22 cellular contexts compared by ENCODE assay signal in the genomic region with DNA sequence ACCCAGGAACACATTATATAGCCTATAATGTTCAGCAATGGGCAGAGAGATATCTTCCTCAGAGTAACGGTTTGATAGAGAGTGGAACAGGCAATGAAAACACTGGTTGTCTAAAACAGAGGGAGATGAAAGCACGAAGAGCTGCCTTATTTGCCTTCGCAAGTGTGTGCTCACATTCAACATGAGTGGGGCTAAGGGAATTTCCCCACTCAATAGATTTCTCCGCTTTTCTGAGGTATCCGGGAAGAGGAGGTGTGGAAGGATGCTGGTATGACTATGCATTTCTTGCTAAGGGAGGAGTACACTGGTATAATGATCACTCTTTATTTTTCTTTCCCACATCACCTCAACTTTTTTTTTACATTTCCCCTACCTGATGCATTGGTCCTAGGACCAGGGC. TPM values are rescaled to one million over a fixed set of nuclear protein-coding genes. Genes with fewer than 3 reads are reported as not detected.
DNase-seq lines count a peak whose midpoint lies in the region; ATAC-seq, FAIRE-seq and TF ChIP-seq lines count a peak whose summit lies in the region.
"Had no signal": no experiment of that assay in that cellular context is flagged by ENCODE, and none has a peak within 500 bp of the region (broad histone marks: within the 10 kb centered on the region; RNA-seq: fewer than 3 reads in every experiment).

No MANE protein-coding gene starts in this region.

- H3K27me3 Mint-ChIP-seq in activated T-cell treated with anti-CD3 and anti-CD28 coated beads, Interleukin-2, amount 50 U/mL, for 24 hours: peaks cover 36% of the 10 kb centered on the region
- no peaks in the 10 kb centered on the region for H3K27me3 Mint-ChIP-seq in CD8-positive, alpha-beta T cell (ENCODE audit: low read depth)
- H3K27me3 Mint-ChIP-seq in naive B cell: peaks cover 0 to 7% (median 0%) of the 10 kb centered on the region in 3 donors

- DNase-seq in activated T-cell treated with anti-CD3 and anti-CD28 coated beads, Interleukin-2, amount 50 U/mL, for 24 hours: no peak
- no peak for DNase-seq in activated T-cell treated with anti-CD3 and anti-CD28 coated beads, Interleukin-2, amount 50 U/mL, for 48 hours
- no peak for DNase-seq in CD8-positive, alpha-beta T cell
- no peak for DNase-seq in naive B cell
- DNase-seq in suprapubic skin (ENCODE audit: low spot score in 2 of 2): no peak
- DNase-seq in GM12891 (ENCODE audit: insufficient read length, low spot score): no peak
- DNase-seq: BE2C; EL; GF-D8; NCI-H1694; NCI-H2081; NCI-H2171; NCI-H345; NCI-H524; NCI-H774; NK-92 treated with Interleukin-12 subunit alpha and Interleukin-12 subunit beta, amount 100 ng/mL, for 24 hours; Peyer's patch; SJCRH30 had no signal

- H3K79me2 ChIP-seq in SU-DHL-6 (ENCODE audit: insufficient read depth, low read length): no peaks in the 10 kb centered on the region

- H3K4me1 ChIP-seq in CD8-positive, alpha-beta T cell (ENCODE audit: insufficient read depth, low read length): peaks cover 23% of the 10 kb centered on the region
- no peaks in the 10 kb centered on the region for H3K4me1 ChIP-seq in suprapubic skin
- H3K4me1 ChIP-seq: A549, BE2C, Peyer's patch, SJCRH30 had no signal

- no peak overlapping the region for H3K27ac ChIP-seq in CD8-positive, alpha-beta T cell (ENCODE audit: low read depth, low read length)
- peak overlapping the region; percentile 48 for H3K27ac ChIP-seq in SU-DHL-6 (ENCODE audit: low read depth, low read length)
- H3K27ac ChIP-seq in suprapubic skin: no peak overlapping the region
- H3K27ac ChIP-seq: A549, Peyer's patch, SJCRH30 had no signal

- TF ChIP-seq POLR2A in suprapubic skin (IDR thresholded peaks at IDR 0.05): no peak
- TF ChIP-seq POLR2A in GM12891 (IDR thresholded peaks at IDR 0.05; ENCODE audit: low read depth, low read length): no peak

- H4K20me1 ChIP-seq in SU-DHL-6 (ENCODE audit: low read depth, low read length): no peaks in the 10 kb centered on the region

- H3K36me3 ChIP-seq in CD8-positive, alpha-beta T cell (ENCODE audit: insufficient read depth, low read length): no peaks in the 10 kb centered on the region
- H3K36me3 ChIP-seq in SU-DHL-6 (ENCODE audit: low read length) (no peaks in the 10 kb centered on the region), suprapubic skin (no peaks in the 10 kb centered on the region)
- H3K36me3 ChIP-seq: BE2C, Peyer's patch, SJCRH30 had no signal

- FAIRE-seq in GM12891 (lab: Jason Lieb, UNC): no peak
- FAIRE-seq: A549, H54 had no signal

- no peak for TF ChIP-seq CTCF in CD8-positive, alpha-beta T cell (IDR thresholded peaks at IDR 0.05)
- no peak for TF ChIP-seq CTCF in SU-DHL-6 (IDR thresholded peaks at IDR 0.05; ENCODE audit: insufficient read depth, low read length, poor library complexity, severe bottlenecking)
- no peak for TF ChIP-seq CTCF in suprapubic skin (IDR thresholded peaks at IDR 0.05)

- peaks cover 17% of the 10 kb centered on the region for H3K9me3 Mint-ChIP-seq in activated T-cell treated with anti-CD3 and anti-CD28 coated beads, Interleukin-2, amount 50 U/mL, for 24 hours
- peaks cover 9% of the 10 kb centered on the region for H3K9me3 Mint-ChIP-seq in CD8-positive, alpha-beta T cell
- H3K9me3 Mint-ChIP-seq in naive B cell: peaks cover 0 to 25% (median 21%) of the 10 kb centered on the region in 7 donors

- no peaks in the 10 kb centered on the region for H3K9me2 ChIP-seq in SU-DHL-6 (replicated peaks; ENCODE audit: insufficient read depth, low read length)

- peaks cover 44% of the 10 kb centered on the region for H3K4me1 Mint-ChIP-seq in activated T-cell treated with anti-CD3 and anti-CD28 coated beads, Interleukin-2, amount 50 U/mL, for 24 hours (ENCODE audit: low read depth)
- peaks cover 34% of the 10 kb centered on the region for H3K4me1 Mint-ChIP-seq in CD8-positive, alpha-beta T cell (ENCODE audit: low read depth)
- H3K4me1 Mint-ChIP-seq in naive B cell: peaks cover 25 to 46% (median 32%) of the 10 kb centered on the region in 3 donors

- no peaks in the 10 kb centered on the region for H3K9me3 ChIP-seq in CD8-positive, alpha-beta T cell (ENCODE audit: low read length)
- no peaks in the 10 kb centered on the region; the same call in 1 of the 2 replicates for H3K9me3 ChIP-seq in SU-DHL-6 (ENCODE audit: insufficient read depth, low read length)
- no peaks in the 10 kb centered on the region for H3K9me3 ChIP-seq in suprapubic skin
- H3K9me3 ChIP-seq: BE2C, Peyer's patch, SJCRH30 had no signal

- CTCF ChIA-PET in CD8-positive, alpha-beta T cell (lab: Charles Lee): no interaction called here

- no peak for ATAC-seq in CD8-positive, alpha-beta T cell
- ATAC-seq in naive B cell (ENCODE audit: low read depth in 2 of 2): no peak
- ATAC-seq: A549 had no signal

- H2AFZ ChIP-seq in SU-DHL-6 (ENCODE audit: low read depth, low read length, severe bottlenecking): no peak overlapping the region

- no peak overlapping the region for H3K4me3 ChIP-seq in CD8-positive, alpha-beta T cell (ENCODE audit: low read depth, low read length)
- H3K4me3 ChIP-seq in SU-DHL-6 (ENCODE audit: insufficient read depth, low read length, poor library complexity, severe bottlenecking) (no peak overlapping the region), suprapubic skin (no peak overlapping the region)
- H3K4me3 ChIP-seq: A549, Peyer's patch, SJCRH30 had no signal

- H3K27me3 ChIP-seq in CD8-positive, alpha-beta T cell (ENCODE audit: insufficient read depth, low read length): no peaks in the 10 kb centered on the region
- H3K27me3 ChIP-seq in SU-DHL-6 (ENCODE audit: low read length) (no peaks in the 10 kb centered on the region), suprapubic skin (no peaks in the 10 kb centered on the region)
- H3K27me3 ChIP-seq: BE2C, Peyer's patch, SJCRH30 had no signal

- POLR2A ChIA-PET in CD8-positive, alpha-beta T cell (lab: Charles Lee): no interaction called here

- H3K4me3 Mint-ChIP-seq in activated T-cell treated with anti-CD3 and anti-CD28 coated beads, Interleukin-2, amount 50 U/mL, for 24 hours: no peak overlapping the region
- H3K4me3 Mint-ChIP-seq in CD8-positive, alpha-beta T cell: no peak overlapping the region
- H3K4me3 Mint-ChIP-seq in naive B cell: peak overlapping the region in 6 of 8 donors; percentile 8 to 73 (median 36)

- TF ChIP-seq EP300 in suprapubic skin (IDR thresholded peaks at IDR 0.05): no peak

- intact Hi-C loops in CD8-positive, alpha-beta T cell (cut with DNase I, micrococcal nuclease): no loop called here

- no peaks in the 10 kb centered on the region for H3F3A ChIP-seq in SU-DHL-6 (ENCODE audit: insufficient read depth)

- H3K36me3 Mint-ChIP-seq in activated T-cell treated with anti-CD3 and anti-CD28 coated beads, Interleukin-2, amount 50 U/mL, for 24 hours (ENCODE audit: low read depth): peaks cover 36% of the 10 kb centered on the region
- peaks cover 32% of the 10 kb centered on the region for H3K36me3 Mint-ChIP-seq in CD8-positive, alpha-beta T cell
- H3K36me3 Mint-ChIP-seq in naive B cell: peaks cover 0 to 12% of the 10 kb centered on the region in 2 donors

- WGBS in suprapubic skin: 92% methylated on average over 5 of the region's 5 CpGs

- H3K27ac Mint-ChIP-seq in activated T-cell treated with anti-CD3 and anti-CD28 coated beads, Interleukin-2, amount 50 U/mL, for 24 hours: peak overlapping the region; percentile 51
- H3K27ac Mint-ChIP-seq in CD8-positive, alpha-beta T cell: peak overlapping the region; percentile 49
- no peak overlapping the region for H3K27ac Mint-ChIP-seq in naive B cell

- no peak overlapping the region for H3K4me2 ChIP-seq in SU-DHL-6 (ENCODE audit: low read depth, low read length, poor library complexity, severe bottlenecking)
- H3K4me2 ChIP-seq: A549 had no signal

- H3K9ac ChIP-seq in SU-DHL-6 (ENCODE audit: low read length): no peak overlapping the region

TF ChIP-seq in GM12891, 5 proteins besides CTCF, POLR2A, EP300 and RAD21:
- TF ChIP-seq TAF1 (IDR thresholded peaks at IDR 0.05; ENCODE audit: low read depth, low read length) (no peak), POLR2AphosphoS5 (IDR thresholded peaks at IDR 0.05; ENCODE audit: low read depth, low read length) (no peak), POU2F2 (IDR thresholded peaks at IDR 0.05; ENCODE audit: low read depth, low read length) (no peak), SPI1 (IDR thresholded peaks at IDR 0.05; ENCODE audit: low read depth, low read length) (no peak), PAX5 (IDR thresholded peaks at IDR 0.05; ENCODE audit: insufficient read depth, low read length, severe bottlenecking) (no peak)

RNA-seq across cellular contexts. Expression of a gene that starts 7.8 kb away (rescaled TPM):
- not detected for total RNA-seq in CD8-positive, alpha-beta T cell
- polyA plus RNA-seq in naive B cell (ENCODE audit: low read depth in 6 of 6): under 1 TPM; 0.16 to 0.52 (median 0.25) TPM
- total RNA-seq in suprapubic skin: under 1 TPM in 1 of 4 donors, not detected in 3; 0.18 TPM
- 0.09 TPM for polyA plus RNA-seq in GM12891 (2012; ENCODE audit: low read depth, missing spikeins)
- total RNA-seq: MCF 10A, SJCRH30 had no signal
- polyA plus RNA-seq: A549 had no signal

RNA-seq across cellular contexts. Expression of a gene that starts 27.4 kb away (rescaled TPM):
- total RNA-seq in CD8-positive, alpha-beta T cell: under 1 TPM in 1 of 2 experiments, not detected in 1; 0.25 TPM
- under 1 TPM in 2 of 6 donors, not detected in 4; 0.16 to 0.39 TPM for polyA plus RNA-seq in naive B cell (ENCODE audit: low read depth in 6 of 6)
- 1 to 10 TPM; 1.7 to 2.7 (median 1.8) TPM for total RNA-seq in suprapubic skin
- 0.37 TPM for polyA plus RNA-seq in GM12891 (2012; ENCODE audit: low read depth, missing spikeins)
- total RNA-seq: MCF 10A, SJCRH30 had no signal

Comparison
In these comparisons a context has a peak if more than half of its experiments do, and no peak if none do; other contexts are left out.
1. H3K27ac Mint-ChIP-seq: peak in activated T-cell treated with anti-CD3 and anti-CD28 coated beads, Interleukin-2, amount 50 U/mL, for 24 hours (single experiment) and CD8-positive, alpha-beta T cell (single experiment); none in naive B cell (0 of 6).
2. H3K4me3 Mint-ChIP-seq: peak in naive B cell (6 of 8); none in activated T-cell treated with anti-CD3 and anti-CD28 coated beads, Interleukin-2, amount 50 U/mL, for 24 hours (single experiment) and CD8-positive, alpha-beta T cell (single experiment).